In the genomic region with DNA sequence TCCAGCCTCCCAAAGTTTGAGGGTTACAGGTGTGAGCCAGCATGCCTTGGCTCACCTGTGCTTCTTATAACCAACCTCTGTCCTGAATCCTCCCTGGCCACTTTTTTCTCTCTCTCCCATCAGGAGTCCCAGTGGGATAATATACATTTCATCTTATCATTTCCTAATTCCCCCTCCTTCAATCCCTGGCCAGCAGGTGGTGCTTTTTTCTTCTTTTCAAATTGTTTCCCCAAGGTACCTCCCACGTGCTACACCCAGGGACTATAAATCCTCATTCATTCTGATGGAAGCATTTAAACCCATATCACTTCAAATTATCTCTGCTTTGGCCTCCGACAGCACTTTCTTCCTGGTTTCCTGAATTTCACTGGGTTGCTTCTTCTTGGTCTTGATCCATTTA, we compare ENCODE assay signal across 29 cellular contexts.
DNase-seq lines count a peak whose midpoint lies in the region; ATAC-seq, FAIRE-seq and TF ChIP-seq lines count a peak whose summit lies in the region.
"Had no signal": no experiment of that assay in that cellular context is flagged by ENCODE, and none has a peak within 500 bp of the region (broad histone marks: within the 10 kb centered on the region; RNA-seq: fewer than 3 reads in every experiment).

No MANE protein-coding gene starts in this region.

- ATAC-seq in lower lobe of right lung (no peak), GM18498 (IDR thresholded peaks at IDR 0.05; ENCODE audit: unreplicated experiment) (no peak)
- ATAC-seq: GM12878; left ventricle myocardium superior; naive thymus-derived CD8-positive, alpha-beta T cell had no signal

- H3K27ac Mint-ChIP-seq in HFFc6: no peak overlapping the region
- H3K27ac Mint-ChIP-seq: naive thymus-derived CD8-positive, alpha-beta T cell had no signal

- no peaks in the 10 kb centered on the region for H3K36me3 Mint-ChIP-seq in HFFc6 (ENCODE audit: low read depth)
- H3K36me3 Mint-ChIP-seq: naive thymus-derived CD8-positive, alpha-beta T cell had no signal

- H3K4me3 Mint-ChIP-seq in HFFc6: no peak overlapping the region
- H3K4me3 Mint-ChIP-seq: naive thymus-derived CD8-positive, alpha-beta T cell had no signal

- no peaks in the 10 kb centered on the region for H3K27me3 ChIP-seq in bronchial epithelial cell (ENCODE audit: control insufficient read depth, insufficient read depth, low read length)
- no peaks in the 10 kb centered on the region for H3K27me3 ChIP-seq in lower lobe of right lung (ENCODE audit: low read depth)
- H3K27me3 ChIP-seq in Peyer's patch: no peaks in the 10 kb centered on the region
- H3K27me3 ChIP-seq: SJSA1 had no signal

- intact Hi-C loops in lower lobe of right lung (cut with DNase I): no loop called here

- TF ChIP-seq CTCF in HFFc6 (IDR thresholded peaks at IDR 0.05) (peak; percentile 27; the same call in 1 of the 2 replicates), bronchial epithelial cell (IDR thresholded peaks at IDR 0.05; ENCODE audit: insufficient read depth, low read length, severe bottlenecking) (peak; percentile 13), lower lobe of right lung (IDR thresholded peaks at IDR 0.05) (peak; percentile 12), Peyer's patch (IDR thresholded peaks at IDR 0.05) (peak in 2 of 6 experiments; percentile 7 to 33)

- peaks cover 9% of the 10 kb centered on the region; the same call in 1 of the 2 replicates for H3K9me3 Mint-ChIP-seq in HFFc6

- no peaks in the 10 kb centered on the region for H3K36me3 ChIP-seq in bronchial epithelial cell (ENCODE audit: control insufficient read depth, insufficient read depth, low read length)
- no peaks in the 10 kb centered on the region for H3K36me3 ChIP-seq in lower lobe of right lung
- H3K36me3 ChIP-seq in Peyer's patch: no peaks in the 10 kb centered on the region
- H3K36me3 ChIP-seq: SJSA1 had no signal

- no peak for TF ChIP-seq POLR2A in Peyer's patch (IDR thresholded peaks at IDR 0.05)

- H3K27ac ChIP-seq in lower lobe of right lung (no peak overlapping the region), caudate nucleus (ENCODE audit: low read depth, low read length) (no peak overlapping the region), Peyer's patch (no peak overlapping the region)
- H3K27ac ChIP-seq: SJSA1 had no signal

- no peak for FAIRE-seq in bronchial epithelial cell (lab: Jason Lieb, UNC)
- FAIRE-seq: endometrium, GM12878, islet of Langerhans, RCC 7860, TTC549 had no signal

- H3K4me1 ChIP-seq in lower lobe of right lung (no peaks in the 10 kb centered on the region), Peyer's patch (no peaks in the 10 kb centered on the region)
- H3K4me1 ChIP-seq: SJSA1 had no signal

- no peaks in the 10 kb centered on the region for H3K27me3 Mint-ChIP-seq in HFFc6 (ENCODE audit: insufficient read depth)

- DNase-seq in AG20443 (ENCODE audit: low spot score): peak; percentile 2
- no peak for DNase-seq in HFFc6
- DNase-seq in bronchial epithelial cell (ENCODE audit: low read depth): peak; percentile 17
- DNase-seq in lower lobe of right lung: no peak
- DNase-seq in caudate nucleus (lab: John Stamatoyannopoulos, UW): no peak
- no peak for DNase-seq in Peyer's patch
- DNase-seq in T1000 (lab: John Stamatoyannopoulos, UW): no peak
- DNase-seq: ACHN; activated CD4-positive, alpha-beta T cell treated with anti-CD3 and anti-CD28 coated beads for 1 hour; activated CD8-positive, alpha-beta memory T cell treated with anti-CD3 and anti-CD28 coated beads for 24 hours; activated gamma-delta T cell; activated T-cell treated with anti-CD3 and anti-CD28 coated beads, Interleukin-2, amount 50 U/mL, for 1 hour; C1 segment of cervical spinal cord; cerebellar nuclear complex; left ventricle myocardium superior; naive thymus-derived CD8-positive, alpha-beta T cell; NCI-H1092; NCI-H187; occipital lobe; retina; stimulated activated CD4-positive, alpha-beta T cell treated with anti-CD3 and anti-CD28 coated beads, Interleukin-2, amount 100 ng/mL, for 24 hours; trophoblast cell had no signal

- H3K4me3 ChIP-seq in bronchial epithelial cell (ENCODE audit: low read depth, low read length): no peak overlapping the region
- H3K4me3 ChIP-seq in lower lobe of right lung: no peak overlapping the region
- H3K4me3 ChIP-seq in Peyer's patch: no peak overlapping the region
- H3K4me3 ChIP-seq: GM12878, SJSA1 had no signal

- H3K9me3 ChIP-seq in lower lobe of right lung: no peaks in the 10 kb centered on the region
- no peaks in the 10 kb centered on the region for H3K9me3 ChIP-seq in Peyer's patch
- H3K9me3 ChIP-seq: SJSA1 had no signal

- H3K4me1 Mint-ChIP-seq in HFFc6 (ENCODE audit: low read depth): no peaks in the 10 kb centered on the region

Comparison
In these comparisons a context has a peak if more than half of its experiments do, and no peak if none do; other contexts are left out.
1. DNase-seq: peak in AG20443 (single experiment) and bronchial epithelial cell (single experiment); none in HFFc6 (single experiment), lower lobe of right lung (single experiment), caudate nucleus (0 of 61), Peyer's patch (0 of 3) and T1000 (single experiment).